ENCODE assay signal across 1 cellular context in the genomic region with DNA sequence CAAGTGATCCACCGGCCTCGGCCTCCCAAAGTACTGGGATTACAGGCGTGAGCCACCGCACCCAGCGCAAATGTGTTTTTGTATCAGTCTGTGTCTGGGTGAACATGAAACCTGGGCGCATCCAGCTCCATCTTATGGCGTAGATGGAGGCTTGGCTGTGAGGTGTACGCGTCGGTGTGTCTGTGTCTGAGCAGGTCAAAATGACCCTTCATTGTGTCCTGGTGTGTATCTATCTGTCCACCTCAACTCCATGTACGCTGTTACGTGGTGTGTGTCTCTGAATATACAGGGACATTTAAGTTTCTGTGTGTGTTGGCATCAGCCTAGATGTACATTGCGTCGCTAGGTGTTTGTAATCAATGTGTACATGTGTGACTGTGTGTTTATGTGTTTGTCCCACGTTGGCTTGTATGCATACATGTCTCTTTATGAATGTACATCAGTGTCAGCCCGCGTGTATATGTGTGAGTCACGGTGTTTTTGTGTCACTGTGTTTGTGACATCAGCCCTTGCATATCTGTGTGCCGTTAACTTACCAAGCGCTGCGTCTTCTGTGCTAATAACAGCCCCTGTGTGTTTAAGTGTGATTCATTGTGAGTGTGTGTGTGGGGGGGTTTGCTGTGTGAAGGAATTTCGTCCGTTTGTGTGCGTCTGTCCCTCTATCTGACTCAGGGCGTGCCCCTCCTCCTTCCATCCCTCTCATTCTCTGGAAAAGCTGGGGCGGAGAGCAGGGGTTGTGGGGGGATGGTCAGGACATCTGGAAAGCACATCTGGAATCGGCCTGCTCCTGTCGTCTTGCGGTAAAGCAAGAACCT.
A peak's percentile ranks its signal among the peaks of the same experiment; 100 is the strongest.
TF ChIP-seq lines count a peak whose summit lies in the region.

No MANE protein-coding gene starts in this region.

TF ChIP-seq in K562, 482 proteins besides CTCF, POLR2A, EP300 and RAD21 (continued from another document and continues in another):
- no peak for TF ChIP-seq RREB1 (CRISPR knock-in tag; IDR thresholded peaks at IDR 0.05)
- TF ChIP-seq ZMIZ1 (IDR thresholded peaks at IDR 0.05; ENCODE audit: low read depth in 2 of 2, low read length in 2 of 2): 0 out of 4 replicates have a peak, but pooled peaks of 1 of the 2 experiments have one; percentile 15
- TF ChIP-seq, protein P1, sequence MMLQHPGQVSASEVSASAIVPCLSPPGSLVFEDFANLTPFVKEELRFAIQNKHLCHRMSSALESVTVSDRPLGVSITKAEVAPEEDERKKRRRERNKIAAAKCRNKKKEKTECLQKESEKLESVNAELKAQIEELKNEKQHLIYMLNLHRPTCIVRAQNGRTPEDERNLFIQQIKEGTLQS (IDR thresholded peaks at IDR 0.05): peak; percentile 88
- TF ChIP-seq, protein P1 (CRISPR knock-in tag; conservative IDR thresholded peaks at IDR 0.05): 0 out of 2 replicates have a peak, but pooled peaks have one; percentile 48
- TF ChIP-seq NFXL1 (CRISPR knock-in tag; IDR thresholded peaks at IDR 0.05): no peak
- TF ChIP-seq TEAD4 (IDR thresholded peaks at IDR 0.05; ENCODE audit: low read length): peak; percentile 32; the same call in 1 of the 2 replicates
- no peak for TF ChIP-seq TEAD4 (CRISPR knock-in tag; IDR thresholded peaks at IDR 0.05; ENCODE audit: borderline replicate concordance)
- TF ChIP-seq HNRNPLL (IDR thresholded peaks at IDR 0.05; ENCODE audit: low read depth, low read length, poor library complexity, severe bottlenecking): no peak
- peak; percentile 62; the same call in 1 of the 2 replicates for TF ChIP-seq ZNF584 (CRISPR knock-in tag; IDR thresholded peaks at IDR 0.05; ENCODE audit: low read depth)
- no peak for TF ChIP-seq HBP1 (CRISPR knock-in tag; IDR thresholded peaks at IDR 0.05)
- TF ChIP-seq MTA3 (IDR thresholded peaks at IDR 0.05; ENCODE audit: borderline replicate concordance): 0 out of 2 replicates have a peak, but pooled peaks have one; percentile 41
- peak; percentile 70; a peak in 3 of 4 replicates for TF ChIP-seq FOXK2 (conservative IDR thresholded peaks at IDR 0.05 in 1 of 2, IDR thresholded peaks at IDR 0.05 in 1 of 2; ENCODE audit: low read depth in 2 of 2)
- no peak for TF ChIP-seq DLX4 (CRISPR knock-in tag; IDR thresholded peaks at IDR 0.05)
- TF ChIP-seq MAZ (CRISPR knock-in tag; conservative IDR thresholded peaks at IDR 0.05 in 1 of 2, IDR thresholded peaks at IDR 0.05 in 1 of 2): 0 out of 4 replicates have a peak, but pooled peaks of 1 of the 2 experiments have one; percentile 39
- TF ChIP-seq, protein P2, sequence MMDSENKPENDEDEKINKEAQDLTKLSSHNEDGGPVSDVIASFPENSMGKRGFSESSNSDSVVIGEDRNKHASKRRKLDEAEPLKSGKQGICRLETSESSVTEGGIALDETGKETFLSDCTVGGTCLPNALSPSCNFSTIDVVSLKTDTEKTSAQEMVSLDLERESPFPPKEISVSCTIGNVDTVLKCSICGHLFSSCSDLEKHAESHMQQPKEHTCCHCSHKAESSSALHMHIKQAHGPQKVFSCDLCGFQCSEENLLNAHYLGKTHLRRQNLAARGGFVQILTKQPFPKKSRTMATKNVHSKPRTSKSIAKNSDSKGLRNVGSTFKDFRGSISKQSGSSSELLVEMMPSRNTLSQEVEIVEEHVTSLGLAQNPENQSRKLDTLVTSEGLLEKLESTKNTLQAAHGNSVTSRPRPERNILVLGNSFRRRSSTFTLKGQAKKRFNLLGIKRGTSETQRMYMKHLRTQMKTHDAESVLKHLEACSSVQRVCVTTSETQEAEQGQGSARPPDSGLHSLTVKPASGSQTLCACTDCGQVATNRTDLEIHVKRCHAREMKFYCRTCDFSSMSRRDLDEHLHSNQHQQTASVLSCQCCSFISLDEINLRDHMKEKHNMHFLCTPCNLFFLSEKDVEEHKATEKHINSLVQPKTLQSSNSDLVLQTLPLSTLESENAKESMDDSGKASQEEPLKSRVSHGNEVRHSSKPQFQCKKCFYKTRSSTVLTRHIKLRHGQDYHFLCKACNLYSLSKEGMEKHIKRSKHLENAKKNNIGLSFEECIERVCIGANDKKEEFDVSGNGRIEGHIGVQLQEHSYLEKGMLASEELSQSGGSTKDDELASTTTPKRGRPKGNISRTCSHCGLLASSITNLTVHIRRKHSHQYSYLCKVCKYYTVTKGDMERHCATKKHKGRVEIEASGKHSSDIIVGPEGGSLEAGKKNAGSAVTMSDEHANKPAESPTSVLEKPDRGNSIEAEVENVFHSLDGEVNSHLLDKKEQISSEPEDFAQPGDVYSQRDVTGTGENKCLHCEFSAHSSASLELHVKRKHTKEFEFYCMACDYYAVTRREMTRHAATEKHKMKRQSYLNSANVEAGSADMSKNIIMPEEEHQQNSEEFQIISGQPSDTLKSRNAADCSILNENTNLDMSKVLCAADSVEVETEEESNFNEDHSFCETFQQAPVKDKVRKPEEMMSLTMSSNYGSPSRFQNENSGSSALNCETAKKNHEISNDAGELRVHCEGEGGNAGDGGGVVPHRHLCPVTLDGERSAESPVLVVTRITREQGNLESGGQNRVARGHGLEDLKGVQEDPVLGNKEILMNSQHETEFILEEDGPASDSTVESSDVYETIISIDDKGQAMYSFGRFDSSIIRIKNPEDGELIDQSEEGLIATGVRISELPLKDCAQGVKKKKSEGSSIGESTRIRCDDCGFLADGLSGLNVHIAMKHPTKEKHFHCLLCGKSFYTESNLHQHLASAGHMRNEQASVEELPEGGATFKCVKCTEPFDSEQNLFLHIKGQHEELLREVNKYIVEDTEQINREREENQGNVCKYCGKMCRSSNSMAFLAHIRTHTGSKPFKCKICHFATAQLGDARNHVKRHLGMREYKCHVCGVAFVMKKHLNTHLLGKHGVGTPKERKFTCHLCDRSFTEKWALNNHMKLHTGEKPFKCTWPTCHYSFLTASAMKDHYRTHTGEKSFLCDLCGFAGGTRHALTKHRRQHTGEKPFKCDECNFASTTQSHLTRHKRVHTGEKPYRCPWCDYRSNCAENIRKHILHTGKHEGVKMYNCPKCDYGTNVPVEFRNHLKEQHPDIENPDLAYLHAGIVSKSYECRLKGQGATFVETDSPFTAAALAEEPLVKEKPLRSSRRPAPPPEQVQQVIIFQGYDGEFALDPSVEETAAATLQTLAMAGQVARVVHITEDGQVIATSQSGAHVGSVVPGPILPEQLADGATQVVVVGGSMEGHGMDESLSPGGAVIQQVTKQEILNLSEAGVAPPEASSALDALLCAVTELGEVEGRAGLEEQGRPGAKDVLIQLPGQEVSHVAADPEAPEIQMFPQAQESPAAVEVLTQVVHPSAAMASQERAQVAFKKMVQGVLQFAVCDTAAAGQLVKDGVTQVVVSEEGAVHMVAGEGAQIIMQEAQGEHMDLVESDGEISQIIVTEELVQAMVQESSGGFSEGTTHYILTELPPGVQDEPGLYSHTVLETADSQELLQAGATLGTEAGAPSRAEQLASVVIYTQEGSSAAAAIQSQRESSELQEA (IDR thresholded peaks at IDR 0.05; ENCODE audit: low read depth): no peak
- TF ChIP-seq BMI1 (IDR thresholded peaks at IDR 0.05; ENCODE audit: low read length): no peak
- TF ChIP-seq VEZF1 (CRISPR knock-in tag; IDR thresholded peaks at IDR 0.05): peak; percentile 91
- no peak for TF ChIP-seq ID3 (CRISPR knock-in tag; IDR thresholded peaks at IDR 0.05)
- peak; percentile 55; the same call in 1 of the 2 replicates for TF ChIP-seq ID3 (tag; IDR thresholded peaks at IDR 0.05)
- TF ChIP-seq RBM22 (IDR thresholded peaks at IDR 0.05; ENCODE audit: low read depth, low read length, poor library complexity, severe bottlenecking): no peak
- TF ChIP-seq GABPB1 (CRISPR knock-in tag; IDR thresholded peaks at IDR 0.05): peak; percentile 75
- TF ChIP-seq SRSF9 (IDR thresholded peaks at IDR 0.05; ENCODE audit: borderline replicate concordance, low read depth, low read length): no peak
